Comparison of ENCODE assay signal across 8 cellular contexts in genomic region chr3:71444028-71444860, GRCh38.
A peak's percentile ranks its signal among the peaks of the same experiment; 100 is the strongest.
DNase-seq lines count a peak whose midpoint lies in the region; ATAC-seq lines count a peak whose summit lies in the region.

No MANE protein-coding gene starts in this region.

- DNase-seq in T-helper 22 cell (ENCODE audit: low read depth) (peak; percentile 68), caudate nucleus (lab: John Stamatoyannopoulos, UW) (peak in 1 of 61 donors; percentile 27), midbrain (lab: John Stamatoyannopoulos, UW) (no peak), NCI-H1417 treated with DMSO at 0.1 percent for 48 hours (lab: John Stamatoyannopoulos, UW) (no peak)

- H3K27ac ChIP-seq in BLaER1 treated with 17β-estradiol and CSF1 and Interleukin-3, amounts not matched to agents 10 nM and 100 nM: peak overlapping the region; percentile 87 to 97 (median 94)
- H3K27ac ChIP-seq in caudate nucleus (ENCODE audit: low read depth, low read length) (peak overlapping the region; percentile 14), mucosa of rectum (ENCODE audit: low read depth in 2 of 2, low read length in 2 of 2) (peak overlapping the region; percentile 72 to 78)

- no peaks in the 10 kb centered on the region for H3K9me3 ChIP-seq in BLaER1 treated with 17β-estradiol and CSF1 and Interleukin-3, amounts not matched to agents 10 nM and 100 nM (replicated peaks in 1 of 11)
- no peaks in the 10 kb centered on the region for H3K9me3 ChIP-seq in mucosa of rectum (ENCODE audit: control insufficient read depth in 2 of 2, low read length in 2 of 2)

- H3K4me1 ChIP-seq in BLaER1 treated with 17β-estradiol and CSF1 and Interleukin-3, amounts not matched to agents 10 nM and 100 nM: peaks cover 85 to 91% (median 88%) of the 10 kb centered on the region in 10 experiments
- H3K4me1 ChIP-seq in mucosa of rectum (ENCODE audit: control insufficient read depth in 2 of 2, insufficient read depth in 2 of 2, low read length in 2 of 2): peaks cover 17 to 22% of the 10 kb centered on the region in 2 donors

- peak; percentile 88 for ATAC-seq in GM19455 (IDR thresholded peaks at IDR 0.05; ENCODE audit: unreplicated experiment)
- ATAC-seq in HG03457 (IDR thresholded peaks at IDR 0.05; ENCODE audit: unreplicated experiment): peak; percentile 87

- no peaks in the 10 kb centered on the region for H3K27me3 ChIP-seq in BLaER1 treated with 17β-estradiol and CSF1 and Interleukin-3, amounts not matched to agents 10 nM and 100 nM
- H3K27me3 ChIP-seq in mucosa of rectum (ENCODE audit: control insufficient read depth in 2 of 2, insufficient read depth in 2 of 2, low read length in 2 of 2): no peaks in the 10 kb centered on the region

- H4K20me1 ChIP-seq in BLaER1 treated with 17β-estradiol and CSF1 and Interleukin-3, amounts not matched to agents 10 nM and 100 nM: no peaks in the 10 kb centered on the region

- H3K4me3 ChIP-seq in BLaER1 treated with 17β-estradiol and CSF1 and Interleukin-3, amounts not matched to agents 10 nM and 100 nM: peak overlapping the region in 8 of 10 experiments; percentile 14 to 47 (median 34); a peak in 9 of 20 replicates
- no peak overlapping the region for H3K4me3 ChIP-seq in mucosa of rectum (ENCODE audit: low read length in 2 of 2)

- H3K4me2 ChIP-seq in BLaER1 treated with 17β-estradiol and CSF1 and Interleukin-3, amounts not matched to agents 10 nM and 100 nM: peak overlapping the region; percentile 81 to 95 (median 89)

- H3K9ac ChIP-seq in BLaER1 treated with 17β-estradiol and CSF1 and Interleukin-3, amounts not matched to agents 10 nM and 100 nM: peak overlapping the region; percentile 74 to 83 (median 79)
- H3K9ac ChIP-seq in mucosa of rectum (ENCODE audit: low read depth in 1 of 2, low read length in 2 of 2): peak overlapping the region; percentile 14

- H3K36me3 ChIP-seq in BLaER1 treated with 17β-estradiol and CSF1 and Interleukin-3, amounts not matched to agents 10 nM and 100 nM: no peaks in the 10 kb centered on the region
- H3K36me3 ChIP-seq in mucosa of rectum (ENCODE audit: control insufficient read depth in 2 of 2, insufficient read depth in 2 of 2, low read length in 2 of 2): no peaks in the 10 kb centered on the region

Comparison
In these comparisons a context has a peak if more than half of its experiments do, and no peak if none do; other contexts are left out.
1. H3K27ac ChIP-seq: peak in every context shown above with its lines; median percentile 94 in BLaER1 treated with 17β-estradiol and CSF1 and Interleukin-3, amounts not matched to agents 10 nM and 100 nM; 75 in mucosa of rectum; 14 in caudate nucleus.
2. H3K4me3 ChIP-seq: peak in BLaER1 treated with 17β-estradiol and CSF1 and Interleukin-3, amounts not matched to agents 10 nM and 100 nM (8 of 10); none in mucosa of rectum (0 of 2).